ENCODE assay signal across 9 cellular contexts in the genomic region with DNA sequence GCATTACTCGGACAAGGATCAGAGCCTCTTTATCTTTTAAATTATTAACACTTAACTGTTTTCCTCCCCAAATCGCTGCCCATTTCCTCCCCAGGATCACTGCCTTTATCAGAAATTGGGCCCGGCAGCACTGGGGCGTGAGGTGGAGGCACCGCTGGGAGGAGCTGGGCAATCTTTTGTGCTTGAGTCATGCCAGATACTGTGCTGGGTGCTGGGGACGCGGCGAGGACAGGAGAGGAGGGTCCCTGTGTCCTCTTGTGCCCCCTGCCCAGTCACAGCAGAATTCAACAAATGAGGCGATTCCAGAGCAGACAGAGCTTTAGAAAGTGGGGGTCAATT.
DNase-seq lines count a peak whose midpoint lies in the region; ATAC-seq and TF ChIP-seq lines count a peak whose summit lies in the region.
"Had no signal": no experiment of that assay in that cellular context is flagged by ENCODE, and none has a peak within 500 bp of the region (broad histone marks: within the 10 kb centered on the region; RNA-seq: fewer than 3 reads in every experiment).

No MANE protein-coding gene starts in this region.

- DNase-seq in DMS79 treated with DMSO at 0.1 percent for 48 hours (lab: John Stamatoyannopoulos, UW), result peak; percentile 57
- DNase-seq in T-cell, result no peak
- no peak for DNase-seq in cardiac muscle cell (ENCODE audit: low read depth in 1 of 2, low spot score in 1 of 2)
- DNase-seq in progenitor cell of endocrine pancreas (ENCODE audit: low spot score, unreplicated experiment), result no peak
- DNase-seq in T-helper 9 cell, result no peak
- DNase-seq in germinal center (ENCODE audit: low spot score), result no peak
- no peak for DNase-seq in effector CD8-positive, alpha-beta T cell (lab: John Stamatoyannopoulos, UW)

- H3K36me3 ChIP-seq in cardiac muscle cell, result no peaks in the 10 kb centered on the region

- no peak overlapping the region for H3K27ac ChIP-seq in cardiac muscle cell

- H3K27me3 Mint-ChIP-seq in T-cell (peaks cover 17 to 22% of the 10 kb centered on the region in 2 donors), progenitor cell of endocrine pancreas (peaks cover 17% of the 10 kb centered on the region)

- H3K36me3 Mint-ChIP-seq in T-cell (no peaks in the 10 kb centered on the region), progenitor cell of endocrine pancreas (ENCODE audit: insufficient read depth) (no peaks in the 10 kb centered on the region)
- H3K36me3 Mint-ChIP-seq: activated naive CD4-positive, alpha-beta T cell treated with anti-CD3 and anti-CD28 coated beads, Interleukin-2, amount 50 U/mL, for 72 hours had no signal

- H3K4me1 Mint-ChIP-seq in T-cell, result peaks cover 0 to 13% (median 9%) of the 10 kb centered on the region in 3 donors
- H3K4me1 Mint-ChIP-seq in progenitor cell of endocrine pancreas (ENCODE audit: low read depth), result peaks cover 12% of the 10 kb centered on the region

- H3K4me3 ChIP-seq in cardiac muscle cell, result peak overlapping the region; percentile 7

- H3K27me3 ChIP-seq in cardiac muscle cell, result peaks cover 11% of the 10 kb centered on the region

- H3K27ac Mint-ChIP-seq in T-cell, result no peak overlapping the region
- H3K27ac Mint-ChIP-seq in progenitor cell of endocrine pancreas, result no peak overlapping the region
- H3K27ac Mint-ChIP-seq: activated naive CD4-positive, alpha-beta T cell treated with anti-CD3 and anti-CD28 coated beads, Interleukin-2, amount 50 U/mL, for 72 hours had no signal

- POLR2A ChIA-PET in T-cell (lab: Charles Lee), result no interaction called here

- CTCF ChIA-PET in T-cell (lab: Charles Lee), result no interaction called here

- ATAC-seq in T-cell (replicated peaks in 1 of 4), result no peak
- no peak for ATAC-seq in GM18498 (IDR thresholded peaks at IDR 0.05; ENCODE audit: unreplicated experiment)

- TF ChIP-seq CTCF in cardiac muscle cell (IDR thresholded peaks at IDR 0.05; ENCODE audit: low read depth, low read length) (no peak), progenitor cell of endocrine pancreas (IDR thresholded peaks at IDR 0.05; ENCODE audit: unreplicated experiment) (no peak)

- H3K9me3 ChIP-seq in cardiac muscle cell (ENCODE audit: low read depth), result no peaks in the 10 kb centered on the region

- no peaks in the 10 kb centered on the region for H3K9me3 Mint-ChIP-seq in T-cell
- H3K9me3 Mint-ChIP-seq in progenitor cell of endocrine pancreas (ENCODE audit: low read depth), result no peaks in the 10 kb centered on the region
- H3K9me3 Mint-ChIP-seq: activated naive CD4-positive, alpha-beta T cell treated with anti-CD3 and anti-CD28 coated beads, Interleukin-2, amount 50 U/mL, for 72 hours had no signal

- peak overlapping the region; percentile 1 to 65 (median 13) for H3K4me3 Mint-ChIP-seq in T-cell
- peak overlapping the region; percentile 69 for H3K4me3 Mint-ChIP-seq in progenitor cell of endocrine pancreas (ENCODE audit: low read depth)

- H3K4me1 ChIP-seq in cardiac muscle cell (ENCODE audit: low read depth), result peaks cover 5% of the 10 kb centered on the region
